17 cellular contexts compared by ENCODE assay signal in the genomic region with DNA sequence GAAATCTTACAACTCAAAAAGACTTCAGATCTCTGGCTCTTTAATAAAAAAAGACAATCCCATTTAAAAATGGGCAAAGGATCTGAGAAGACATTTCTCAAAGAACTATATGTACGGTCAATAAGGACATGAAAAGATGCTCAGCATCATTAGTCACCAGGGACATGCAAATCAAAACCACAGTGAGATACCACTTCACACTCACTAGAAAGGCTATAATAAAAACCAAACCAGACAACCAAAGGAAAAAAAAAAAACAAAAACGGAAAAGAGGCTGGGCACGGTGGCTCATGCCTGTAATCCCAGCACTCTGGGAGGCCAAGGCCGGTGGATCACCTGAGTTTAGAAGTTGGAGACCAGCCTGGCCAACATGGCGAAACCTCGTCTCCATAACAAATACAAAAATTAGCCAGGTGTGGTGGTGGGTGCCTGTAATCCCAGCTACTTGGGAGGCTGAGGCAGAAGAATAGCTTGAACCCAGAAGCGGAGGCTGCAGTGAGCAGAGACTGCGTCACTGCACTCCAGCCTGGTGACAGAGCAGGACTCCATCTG. TPM values are rescaled to one million over a fixed set of nuclear protein-coding genes. Genes with fewer than 3 reads are reported as not detected.
A peak's percentile ranks its signal among the peaks of the same experiment; 100 is the strongest.
DNase-seq lines count a peak whose midpoint lies in the region; ATAC-seq and TF ChIP-seq lines count a peak whose summit lies in the region.
"Had no signal": no experiment of that assay in that cellular context is flagged by ENCODE, and none has a peak within 500 bp of the region (broad histone marks: within the 10 kb centered on the region; RNA-seq: fewer than 3 reads in every experiment).

No MANE protein-coding gene starts in this region.

- POLR2A ChIA-PET in T-cell (lab: Charles Lee): no interaction called here

- H3K4me3 ChIP-seq in uterus: no peak overlapping the region

- no peaks in the 10 kb centered on the region for H3K27me3 ChIP-seq in uterus

- CTCF ChIA-PET in T-cell (lab: Charles Lee): no interaction called here

- TF ChIP-seq CTCF in uterus (IDR thresholded peaks at IDR 0.05): no peak

- H3K9me3 Mint-ChIP-seq in activated naive CD8-positive, alpha-beta T cell (ENCODE audit: low read depth): no peaks in the 10 kb centered on the region
- no peaks in the 10 kb centered on the region for H3K9me3 Mint-ChIP-seq in activated naive CD8-positive, alpha-beta T cell treated with anti-CD3 and anti-CD28 coated beads for 36 hours
- H3K9me3 Mint-ChIP-seq in T-cell (no peaks in the 10 kb centered on the region), immature natural killer cell (no peaks in the 10 kb centered on the region)
- no peaks in the 10 kb centered on the region for H3K9me3 Mint-ChIP-seq in stimulated activated naive CD8-positive, alpha-beta T cell treated with anti-CD3 and anti-CD28 coated beads, Interleukin-15, amount 100 ng/mL, for 72 hours
- H3K9me3 Mint-ChIP-seq: T-helper 2 cell treated with Interferon-gamma antibody and Interleukin-4, amounts not matched to agents 5 μg/mL and 100 μg/mL, for 36 hours had no signal

- intact Hi-C loops in uterus (cut with DNase I; ENCODE audit: low total_unique reads): no loop called here

- no peaks in the 10 kb centered on the region for H3K9me3 ChIP-seq in uterus

- TF ChIP-seq POLR2A in uterus (IDR thresholded peaks at IDR 0.05): no peak

- H3K27ac Mint-ChIP-seq in activated naive CD8-positive, alpha-beta T cell: peak overlapping the region; percentile 82
- H3K27ac Mint-ChIP-seq in activated naive CD8-positive, alpha-beta T cell treated with anti-CD3 and anti-CD28 coated beads for 36 hours: no peak overlapping the region
- H3K27ac Mint-ChIP-seq in T-cell: peak overlapping the region; percentile 30 to 76
- H3K27ac Mint-ChIP-seq in immature natural killer cell: peak overlapping the region; percentile 38 to 86 (median 78)
- peak overlapping the region in 1 of 2 donors; percentile 3 for H3K27ac Mint-ChIP-seq in stimulated activated naive CD8-positive, alpha-beta T cell treated with anti-CD3 and anti-CD28 coated beads, Interleukin-15, amount 100 ng/mL, for 72 hours
- H3K27ac Mint-ChIP-seq: T-helper 2 cell treated with Interferon-gamma antibody and Interleukin-4, amounts not matched to agents 5 μg/mL and 100 μg/mL, for 36 hours had no signal

- H3K4me1 Mint-ChIP-seq in activated naive CD8-positive, alpha-beta T cell (ENCODE audit: low read depth): peaks cover 6% of the 10 kb centered on the region
- H3K4me1 Mint-ChIP-seq in activated naive CD8-positive, alpha-beta T cell treated with anti-CD3 and anti-CD28 coated beads for 36 hours: peaks cover 10% of the 10 kb centered on the region
- H3K4me1 Mint-ChIP-seq in T-cell: peaks cover 0 to 5% (median 2%) of the 10 kb centered on the region in 3 donors
- peaks cover 8 to 20% of the 10 kb centered on the region in 2 donors for H3K4me1 Mint-ChIP-seq in immature natural killer cell
- H3K4me1 Mint-ChIP-seq in stimulated activated naive CD8-positive, alpha-beta T cell treated with anti-CD3 and anti-CD28 coated beads, Interleukin-15, amount 100 ng/mL, for 72 hours: peaks cover 12% of the 10 kb centered on the region

- no peak overlapping the region for H3K4me3 Mint-ChIP-seq in activated naive CD8-positive, alpha-beta T cell
- no peak overlapping the region for H3K4me3 Mint-ChIP-seq in activated naive CD8-positive, alpha-beta T cell treated with anti-CD3 and anti-CD28 coated beads for 36 hours
- H3K4me3 Mint-ChIP-seq in T-cell: no peak overlapping the region
- H3K4me3 Mint-ChIP-seq in immature natural killer cell: no peak overlapping the region
- H3K4me3 Mint-ChIP-seq in stimulated activated naive CD8-positive, alpha-beta T cell treated with anti-CD3 and anti-CD28 coated beads, Interleukin-15, amount 100 ng/mL, for 72 hours: no peak overlapping the region
- H3K4me3 Mint-ChIP-seq: T-helper 2 cell treated with Interferon-gamma antibody and Interleukin-4, amounts not matched to agents 5 μg/mL and 100 μg/mL, for 36 hours had no signal

- no peak overlapping the region for H3K27ac ChIP-seq in uterus
- H3K27ac ChIP-seq: KMS-11, parathyroid adenoma had no signal

- H3K27me3 Mint-ChIP-seq in activated naive CD8-positive, alpha-beta T cell: no peaks in the 10 kb centered on the region
- no peaks in the 10 kb centered on the region for H3K27me3 Mint-ChIP-seq in activated naive CD8-positive, alpha-beta T cell treated with anti-CD3 and anti-CD28 coated beads for 36 hours
- no peaks in the 10 kb centered on the region for H3K27me3 Mint-ChIP-seq in T-cell
- peaks cover 2 to 4% (median 3%) of the 10 kb centered on the region in 3 donors for H3K27me3 Mint-ChIP-seq in immature natural killer cell (ENCODE audit: low read depth in 3 of 3)
- no peaks in the 10 kb centered on the region for H3K27me3 Mint-ChIP-seq in stimulated activated naive CD8-positive, alpha-beta T cell treated with anti-CD3 and anti-CD28 coated beads, Interleukin-15, amount 100 ng/mL, for 72 hours

- H3K4me1 ChIP-seq in uterus: no peaks in the 10 kb centered on the region
- H3K4me1 ChIP-seq: parathyroid adenoma had no signal

- ATAC-seq in T-cell (replicated peaks in 1 of 4): no peak
- peak; percentile 91 for ATAC-seq in stimulated activated naive CD8-positive, alpha-beta T cell treated with anti-CD3 and anti-CD28 coated beads, Interleukin-15, amount 100 ng/mL, for 72 hours
- ATAC-seq in HG02678 (IDR thresholded peaks at IDR 0.05; ENCODE audit: unreplicated experiment): no peak
- ATAC-seq: left cardiac atrium had no signal

- H3K36me3 ChIP-seq in uterus: no peaks in the 10 kb centered on the region

- no peak for DNase-seq in activated naive CD8-positive, alpha-beta T cell treated with anti-CD3 and anti-CD28 coated beads for 36 hours
- DNase-seq in T-cell (no peak), immature natural killer cell (peak; percentile 30 to 50 (median 38)), uterus (no peak), NCI-H2081 (lab: John Stamatoyannopoulos, UW) (no peak)
- DNase-seq in stimulated activated naive CD8-positive, alpha-beta T cell treated with anti-CD3 and anti-CD28 coated beads, Interleukin-15, amount 100 ng/mL, for 72 hours: no peak
- DNase-seq: activated CD4-positive, alpha-beta T cell treated with anti-CD3 and anti-CD28 coated beads, Interleukin-2, amount 50 U/mL, for 4 hours; effector CD8-positive, alpha-beta T cell; hippocampal formation; left cardiac atrium; NCI-H1417; Right ventricle myocardium superior had no signal

- peaks cover 7% of the 10 kb centered on the region for H3K36me3 Mint-ChIP-seq in activated naive CD8-positive, alpha-beta T cell
- H3K36me3 Mint-ChIP-seq in activated naive CD8-positive, alpha-beta T cell treated with anti-CD3 and anti-CD28 coated beads for 36 hours: peaks cover 18% of the 10 kb centered on the region
- H3K36me3 Mint-ChIP-seq in T-cell (peaks cover 20% of the 10 kb centered on the region), immature natural killer cell (peaks cover 8 to 15% (median 12%) of the 10 kb centered on the region in 3 donors)

RNA-seq across cellular contexts. Expression of gene NPIPB7, which starts 1.7 kb away (rescaled TPM):
- not detected for total RNA-seq in activated naive CD8-positive, alpha-beta T cell treated with anti-CD3 and anti-CD28 coated beads for 36 hours
- total RNA-seq in T-cell: under 1 TPM; 0.25 to 0.88 (median 0.39) TPM
- polyA plus RNA-seq in immature natural killer cell: not detected
- total RNA-seq in uterus: under 1 TPM in 1 of 4 donors, not detected in 3; 0.73 TPM
- total RNA-seq: left cardiac atrium, Right ventricle myocardium superior had no signal

RNA-seq across cellular contexts. Expression of gene CLN3, which starts 18.1 kb away (rescaled TPM):
- total RNA-seq in activated naive CD8-positive, alpha-beta T cell treated with anti-CD3 and anti-CD28 coated beads for 36 hours: 10 to 100 TPM; 28.7 to 29.7 TPM
- total RNA-seq in T-cell: 10 to 100 TPM; 48.4 to 68.6 (median 61.1) TPM
- 10 to 100 TPM; 18.8 to 52.2 (median 32.2) TPM for polyA plus RNA-seq in immature natural killer cell
- total RNA-seq in uterus: 10 to 100 TPM; 13.8 to 23.7 (median 18.3) TPM

RNA-seq across cellular contexts. Expression of gene APOBR, which starts 20.7 kb away (rescaled TPM):
- 1 to 10 TPM; 5.4 to 5.5 TPM for total RNA-seq in activated naive CD8-positive, alpha-beta T cell treated with anti-CD3 and anti-CD28 coated beads for 36 hours
- total RNA-seq in T-cell: 10 to 100 TPM in 3 of 5 donors, 1 to 10 TPM in 2; 6.4 to 16.9 (median 10.3) TPM
- polyA plus RNA-seq in immature natural killer cell: 10 to 100 TPM in 1 of 3 donors, 1 to 10 TPM in 1, under 1 TPM in 1; 0.49 to 15.2 (median 2.6) TPM
- under 1 TPM; 0.07 to 0.49 (median 0.28) TPM for total RNA-seq in uterus

RNA-seq across cellular contexts. Expression of gene IL27, which starts 32.8 kb away (rescaled TPM):
- total RNA-seq in activated naive CD8-positive, alpha-beta T cell treated with anti-CD3 and anti-CD28 coated beads for 36 hours: not detected
- total RNA-seq in T-cell (not detected), uterus (not detected)
- not detected for polyA plus RNA-seq in immature natural killer cell
- total RNA-seq: left cardiac atrium, Right ventricle myocardium superior had no signal

Comparison
In these comparisons a context has a peak if more than half of its experiments do, and no peak if none do; other contexts are left out.
1. DNase-seq: peak in immature natural killer cell (3 of 3); none in activated naive CD8-positive, alpha-beta T cell treated with anti-CD3 and anti-CD28 coated beads for 36 hours (single experiment), T-cell (0 of 34), stimulated activated naive CD8-positive, alpha-beta T cell treated with anti-CD3 and anti-CD28 coated beads, Interleukin-15, amount 100 ng/mL, for 72 hours (0 of 2), uterus (0 of 2) and NCI-H2081 (0 of 2).
2. RNA of gene APOBR, which starts 20.7 kb away (total RNA-seq): 6.4 to 16.9 TPM in T-cell and 5.4 to 5.5 TPM in activated naive CD8-positive, alpha-beta T cell treated with anti-CD3 and anti-CD28 coated beads for 36 hours; 0.07 to 0.49 TPM in uterus; every median in the first group is over 4 times any median in the second.